ENCODE assay signal across 19 cellular contexts in the genomic region with DNA sequence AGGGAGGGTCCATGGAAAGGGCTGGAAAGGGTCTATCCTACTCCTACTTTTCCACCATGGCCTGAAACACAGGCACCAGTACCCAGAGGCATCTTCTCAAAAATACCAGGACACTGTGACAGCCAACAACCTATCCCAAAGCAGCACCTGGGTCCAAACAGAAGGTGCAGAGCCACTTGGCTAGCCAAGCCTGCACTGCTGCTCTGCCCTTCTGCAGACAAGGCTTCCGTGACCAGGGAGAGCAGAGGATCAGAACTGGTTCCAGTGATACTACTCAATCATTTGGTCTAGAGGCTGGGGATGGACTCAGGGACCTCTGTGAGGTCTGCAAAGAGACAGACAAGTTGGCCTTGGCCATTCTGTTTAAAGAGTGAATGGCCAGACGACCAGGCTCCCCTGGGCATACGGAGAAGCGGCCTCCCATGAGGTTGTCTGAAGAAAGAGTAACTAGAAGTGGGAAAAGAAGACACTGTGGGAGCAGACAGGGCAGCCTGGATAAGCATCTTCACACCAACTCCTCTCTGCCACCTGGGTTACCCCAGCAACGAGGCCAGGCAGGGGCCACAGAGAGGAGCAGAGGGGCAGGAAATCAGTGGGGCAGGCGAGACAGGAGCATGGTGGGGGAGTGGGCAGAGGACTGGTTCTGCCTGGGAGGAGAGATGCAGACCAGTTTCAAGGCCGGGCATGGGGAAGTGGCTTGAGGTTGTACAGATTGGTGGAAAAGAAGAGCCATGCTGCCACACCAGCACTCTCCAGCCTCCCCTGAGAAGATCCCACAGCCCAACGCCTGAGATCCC. TPM values are rescaled to one million over a fixed set of nuclear protein-coding genes. Genes with fewer than 3 reads are reported as not detected.
DNase-seq lines count a peak whose midpoint lies in the region; ATAC-seq and TF ChIP-seq lines count a peak whose summit lies in the region.
"Had no signal": no experiment of that assay in that cellular context is flagged by ENCODE, and none has a peak within 500 bp of the region (broad histone marks: within the 10 kb centered on the region; RNA-seq: fewer than 3 reads in every experiment).

No MANE protein-coding gene starts in this region.

- no peak overlapping the region for H2BK15ac ChIP-seq in mesendoderm (replicated peaks; ENCODE audit: low read depth)

- CTCF ChIA-PET in Calu3 (lab: Charles Lee) = no interaction called here

- H2BK120ac ChIP-seq in mesendoderm (ENCODE audit: low read depth, low read length) = no peak overlapping the region

- no peak overlapping the region for H3K4ac ChIP-seq in mesendoderm (ENCODE audit: low read depth, low read length)

- H4K8ac ChIP-seq in mesendoderm (ENCODE audit: low read depth, low read length) = no peak overlapping the region

- peak overlapping the region; percentile 91 for H3K27ac Mint-ChIP-seq in stimulated activated naive CD8-positive, alpha-beta T cell treated with anti-CD3 and anti-CD28 coated beads, Interleukin-15, Interleukin-2, amounts not matched to agents 100 ng/mL and 50 ng/mL, for 24 hours
- H3K27ac Mint-ChIP-seq in Calu3 (ENCODE audit: unreplicated experiment) = no peak overlapping the region
- H3K27ac Mint-ChIP-seq: memory B cell had no signal

- H3K79me1 ChIP-seq in mesendoderm (ENCODE audit: low read length) = no peaks in the 10 kb centered on the region

- no peaks in the 10 kb centered on the region for H3K9me3 ChIP-seq in prostate gland
- H3K9me3 ChIP-seq: right atrium auricular region, vagina had no signal

- H3K18ac ChIP-seq in mesendoderm (ENCODE audit: low read length) = no peak overlapping the region

- H3K36me3 Mint-ChIP-seq in stimulated activated naive CD8-positive, alpha-beta T cell treated with anti-CD3 and anti-CD28 coated beads, Interleukin-15, Interleukin-2, amounts not matched to agents 100 ng/mL and 50 ng/mL, for 24 hours (ENCODE audit: low read depth) = no peaks in the 10 kb centered on the region
- H3K36me3 Mint-ChIP-seq in Calu3 (ENCODE audit: insufficient read depth, unreplicated experiment) = peaks cover 2% of the 10 kb centered on the region
- H3K36me3 Mint-ChIP-seq: memory B cell had no signal

- intact Hi-C loops in Calu3 (cut with micrococcal nuclease; ENCODE audit: unreplicated experiment) = no loop called here
- intact Hi-C loops in prostate gland (cut with DNase I) = loop anchor here (10.0 kb wide), 1 partner anchor 120 kb away; no protein-coding TSS in a partner anchor

- H3K36me3 ChIP-seq in mesendoderm (ENCODE audit: control insufficient read depth, insufficient read depth, low read length) (no peaks in the 10 kb centered on the region), prostate gland (no peaks in the 10 kb centered on the region)
- H3K36me3 ChIP-seq: right atrium auricular region, vagina had no signal

- H2AK5ac ChIP-seq in mesendoderm (ENCODE audit: low read length) = no peak overlapping the region

- DNase-seq in stimulated activated naive CD8-positive, alpha-beta T cell treated with anti-CD3 and anti-CD28 coated beads, Interleukin-15, Interleukin-2, amounts not matched to agents 100 U/mL and 50 U/mL, for 24 hours = no peak
- DNase-seq in mesendoderm (no peak), Calu3 (no peak), prostate gland (ENCODE audit: low spot score) (no peak), NCI-H774 (lab: John Stamatoyannopoulos, UW) (no peak)
- DNase-seq: activated CD8-positive, alpha-beta memory T cell treated with anti-CD3 and anti-CD28 coated beads for 24 hours; NCI-H1105; NCI-H2107 had no signal

- H3K23ac ChIP-seq in mesendoderm (ENCODE audit: low read length) = no peak overlapping the region

- H3K27me3 ChIP-seq in mesendoderm (ENCODE audit: insufficient read depth, low read length, poor library complexity) (peaks cover 2% of the 10 kb centered on the region), prostate gland (replicated peaks; ENCODE audit: insufficient read depth) (no peaks in the 10 kb centered on the region)
- H3K27me3 ChIP-seq: right atrium auricular region, vagina had no signal

- H3K4me1 Mint-ChIP-seq in stimulated activated naive CD8-positive, alpha-beta T cell treated with anti-CD3 and anti-CD28 coated beads, Interleukin-15, Interleukin-2, amounts not matched to agents 100 ng/mL and 50 ng/mL, for 24 hours (ENCODE audit: low read depth) = peaks cover 68% of the 10 kb centered on the region
- no peaks in the 10 kb centered on the region for H3K4me1 Mint-ChIP-seq in Calu3 (ENCODE audit: low read depth, unreplicated experiment)

- H3K9ac ChIP-seq in mesendoderm (ENCODE audit: low read length) = no peak overlapping the region

- H4K5ac ChIP-seq in mesendoderm (ENCODE audit: low read length) = no peak overlapping the region

- H3K79me2 ChIP-seq in mesendoderm (ENCODE audit: control insufficient read depth, insufficient read depth, low read length) = no peaks in the 10 kb centered on the region
- H3K79me2 ChIP-seq: hepatocyte had no signal

- H3K4me2 ChIP-seq in mesendoderm (ENCODE audit: low read length) = no peak overlapping the region
- H3K4me2 ChIP-seq: hepatocyte had no signal

- H3K9me3 Mint-ChIP-seq in stimulated activated naive CD8-positive, alpha-beta T cell treated with anti-CD3 and anti-CD28 coated beads, Interleukin-15, Interleukin-2, amounts not matched to agents 100 ng/mL and 50 ng/mL, for 24 hours = no peaks in the 10 kb centered on the region
- H3K9me3 Mint-ChIP-seq in Calu3 (ENCODE audit: low read depth, unreplicated experiment) = no peaks in the 10 kb centered on the region
- H3K9me3 Mint-ChIP-seq: effector memory CD8-positive, alpha-beta T cell; IgD-negative memory B cell; memory B cell; neural crest cell had no signal

- no peak for ATAC-seq in stimulated activated naive CD8-positive, alpha-beta T cell treated with anti-CD3 and anti-CD28 coated beads, Interleukin-15, Interleukin-2, amounts not matched to agents 100 U/mL and 50 U/mL, for 24 hours
- no peak for ATAC-seq in HG03460 (IDR thresholded peaks at IDR 0.05; ENCODE audit: unreplicated experiment)

- H3K4me3 Mint-ChIP-seq in stimulated activated naive CD8-positive, alpha-beta T cell treated with anti-CD3 and anti-CD28 coated beads, Interleukin-15, Interleukin-2, amounts not matched to agents 100 ng/mL and 50 ng/mL, for 24 hours = no peak overlapping the region
- no peak overlapping the region for H3K4me3 Mint-ChIP-seq in Calu3 (ENCODE audit: low read depth, unreplicated experiment)
- H3K4me3 Mint-ChIP-seq: effector memory CD8-positive, alpha-beta T cell; memory B cell had no signal

- no TSS peak for BruUV-seq in Calu3 (replicated peaks; lab: Mats Ljungman, UMichigan)

- H3K56ac ChIP-seq in mesendoderm (ENCODE audit: low read length) = peak overlapping the region; percentile 31

- H3K27me3 Mint-ChIP-seq in stimulated activated naive CD8-positive, alpha-beta T cell treated with anti-CD3 and anti-CD28 coated beads, Interleukin-15, Interleukin-2, amounts not matched to agents 100 ng/mL and 50 ng/mL, for 24 hours = peaks cover 21% of the 10 kb centered on the region
- peaks cover 99% of the 10 kb centered on the region for H3K27me3 Mint-ChIP-seq in Calu3 (ENCODE audit: unreplicated experiment)

- TF ChIP-seq CTCF in Calu3 (IDR thresholded peaks at IDR 0.05; ENCODE audit: unreplicated experiment) (no peak), prostate gland (IDR thresholded peaks at IDR 0.05) (no peak)

- no peak overlapping the region for H3K4me3 ChIP-seq in mesendoderm (ENCODE audit: low read length)
- H3K4me3 ChIP-seq in prostate gland = no peak overlapping the region
- H3K4me3 ChIP-seq: hepatocyte, right atrium auricular region, vagina had no signal

- no peak overlapping the region for H2BK5ac ChIP-seq in mesendoderm (ENCODE audit: low read length)

- H3K27ac ChIP-seq in mesendoderm (ENCODE audit: low read depth, low read length) = no peak overlapping the region
- no peak overlapping the region for H3K27ac ChIP-seq in prostate gland
- H3K27ac ChIP-seq: hepatocyte, right atrium auricular region, vagina, VCaP had no signal

- no CpG with 5 or more reads among the region's 8 CpGs for WGBS in mesendoderm (ENCODE audit: extremely low coverage, insufficient coverage, low lambda C conversion rate)
- WGBS in prostate gland = 91% methylated on average over 7 of the region's 8 CpGs

- H3K4me1 ChIP-seq in mesendoderm (ENCODE audit: control insufficient read depth, low read depth, low read length) (peaks cover 3% of the 10 kb centered on the region), prostate gland (replicated peaks) (no peaks in the 10 kb centered on the region)

- TF ChIP-seq POLR2A in Raji (IDR thresholded peaks at IDR 0.05; ENCODE audit: insufficient read depth, low read depth, low read length) (peak; percentile 37; the same call in 1 of the 2 replicates), prostate gland (IDR thresholded peaks at IDR 0.05) (no peak)

RNA-seq across cellular contexts. Expression of a gene that starts 5.7 kb away (rescaled TPM):
- polyA plus RNA-seq in mesendoderm (2013, experiment 1 of 2) = 0.28 TPM
- polyA plus RNA-seq in mesendoderm (2013, experiment 2 of 2) = 0.18 TPM
- 0.27 TPM in 1 of 2 replicates, not detected in the other for total RNA-seq in Calu3 (2022)
- 1 to 10 TPM; 1.2 to 3.0 TPM for total RNA-seq in prostate gland
